In the genomic region with DNA sequence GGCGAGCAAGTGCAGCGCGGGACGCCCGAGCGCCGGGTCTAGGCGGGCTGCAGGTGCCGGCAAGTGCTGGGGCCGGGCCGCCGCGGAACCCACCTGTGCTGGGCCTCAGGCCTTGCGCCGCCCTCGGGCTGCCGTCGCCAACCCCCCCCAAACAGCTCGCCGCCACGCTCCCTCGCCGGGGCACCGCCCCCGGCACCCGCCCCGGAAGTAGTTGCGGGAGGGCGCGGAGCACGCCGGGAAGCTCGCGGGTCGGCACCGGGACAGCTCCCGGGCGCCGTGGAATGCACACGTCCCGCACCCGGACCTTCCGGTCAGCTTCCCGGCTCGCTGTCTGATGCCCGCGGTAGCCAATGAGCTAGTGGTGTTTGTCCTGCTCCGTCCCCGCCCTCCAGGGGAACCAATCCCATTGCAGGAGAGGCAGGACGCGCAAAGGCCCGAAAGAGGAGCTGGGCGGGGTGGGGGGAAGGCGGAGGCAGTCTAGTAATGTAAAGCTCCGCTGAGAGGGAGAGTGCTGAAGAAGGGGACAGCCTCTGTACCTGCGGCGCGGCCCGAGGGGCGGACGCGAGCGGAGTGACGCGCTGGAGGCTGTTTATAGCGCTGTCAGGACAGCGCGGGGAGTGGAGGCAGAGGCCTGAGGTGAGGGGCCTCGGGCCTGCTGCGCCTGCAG, we compare ENCODE assay signal across 8 cellular contexts. TPM values are rescaled to one million over a fixed set of nuclear protein-coding genes. Genes with fewer than 3 reads are reported as not detected.
DNase-seq lines count a peak whose midpoint lies in the region; ATAC-seq and TF ChIP-seq lines count a peak whose summit lies in the region.

TSS of gene ANKS3 (minus strand) at position 209 of the 667 bp plus-strand sequence. CDS start 4,122 bp downstream, outside the sequence.
TSS of gene DNAAF8 (plus strand) at position 475 of the 667 bp plus-strand sequence. CDS start 1,978 bp downstream, outside the sequence.

- DNase-seq in ELF-1 (ENCODE audit: low read depth, low spot score) (peak; percentile 98), GOT3 (lab: John Stamatoyannopoulos, UW) (peak; percentile 82), LHCN-M2 (ENCODE audit: low read depth) (peak; percentile 95), fibroblast of villous mesenchyme (ENCODE audit: low read depth) (peak; percentile 98)
- peak; percentile 95 for DNase-seq in activated effector memory CD4-positive, alpha-beta T cell treated with anti-CD3 and anti-CD28 coated beads, Interleukin-2, amount 50 U/mL, for 16 hours
- DNase-seq in stimulated activated naive CD8-positive, alpha-beta T cell treated with anti-CD3 and anti-CD28 coated beads, Interleukin-15, amount 100 ng/mL, for 72 hours, result peak; percentile 76 to 77

- peak within 1 kb of the TSS; percentile 78 for H3K4me2 ChIP-seq in neural cell (ENCODE audit: low read length)

- H2AFZ ChIP-seq in neural cell (ENCODE audit: low read depth, low read length), result peak within 1 kb of the TSS; percentile 93

- peak within 1 kb of the TSS; percentile 82 for H3K9ac ChIP-seq in neural cell (ENCODE audit: low read length)

- no peaks in the 10 kb centered on the region for H3K27me3 ChIP-seq in neural cell (ENCODE audit: insufficient read depth, low read depth, low read length)

- H3K4me3 ChIP-seq in fibroblast of villous mesenchyme (ENCODE audit: low read depth, low read length), result peak within 1 kb of the TSS; percentile 87
- peak within 1 kb of the TSS; percentile 93 for H3K4me3 ChIP-seq in neural cell (ENCODE audit: low read length)

- H3K9me3 Mint-ChIP-seq in stimulated activated naive CD8-positive, alpha-beta T cell treated with anti-CD3 and anti-CD28 coated beads, Interleukin-15, amount 100 ng/mL, for 72 hours, result no peaks in the 10 kb centered on the region

- no peaks in the 10 kb centered on the region for H3K9me3 ChIP-seq in neural cell (ENCODE audit: low read length)

- H3K4me3 Mint-ChIP-seq in stimulated activated naive CD8-positive, alpha-beta T cell treated with anti-CD3 and anti-CD28 coated beads, Interleukin-15, amount 100 ng/mL, for 72 hours, result peak within 1 kb of the TSS; percentile 83 to 95

- peaks cover 14% of the 10 kb centered on the region for H3K79me2 ChIP-seq in neural cell (replicated peaks; ENCODE audit: insufficient read depth, low read length)

- no peak for TF ChIP-seq CTCF in fibroblast of villous mesenchyme (IDR thresholded peaks at IDR 0.05; ENCODE audit: insufficient read depth, low read depth, low read length)
- no peak for TF ChIP-seq CTCF in neural cell (IDR thresholded peaks at IDR 0.05; ENCODE audit: poor library complexity, severe bottlenecking)

- peaks cover 21% of the 10 kb centered on the region for H3K4me1 Mint-ChIP-seq in stimulated activated naive CD8-positive, alpha-beta T cell treated with anti-CD3 and anti-CD28 coated beads, Interleukin-15, amount 100 ng/mL, for 72 hours

- peak; percentile 37 for TF ChIP-seq EP300 in neural cell (conservative IDR thresholded peaks at IDR 0.05; ENCODE audit: poor library complexity, severe bottlenecking)

- peak within 1 kb of the TSS; percentile 70 for H3K27ac ChIP-seq in neural cell (ENCODE audit: low read length)

- H4K20me1 ChIP-seq in neural cell (ENCODE audit: insufficient read depth), result no peaks in the 10 kb centered on the region

- H3K27me3 Mint-ChIP-seq in stimulated activated naive CD8-positive, alpha-beta T cell treated with anti-CD3 and anti-CD28 coated beads, Interleukin-15, amount 100 ng/mL, for 72 hours, result no peaks in the 10 kb centered on the region

- no peaks in the 10 kb centered on the region for H3K36me3 ChIP-seq in neural cell (ENCODE audit: insufficient read depth, low read length)

- TF ChIP-seq RAD21 in neural cell (conservative IDR thresholded peaks at IDR 0.05), result no peak

- ATAC-seq in stimulated activated naive CD8-positive, alpha-beta T cell treated with anti-CD3 and anti-CD28 coated beads, Interleukin-15, amount 100 ng/mL, for 72 hours, result peak; percentile 86

- peak within 1 kb of the TSS; percentile 78 to 97 for H3K27ac Mint-ChIP-seq in stimulated activated naive CD8-positive, alpha-beta T cell treated with anti-CD3 and anti-CD28 coated beads, Interleukin-15, amount 100 ng/mL, for 72 hours

- H3F3A ChIP-seq in neural cell (ENCODE audit: insufficient read depth, low read length, poor library complexity, severe bottlenecking), result no peaks in the 10 kb centered on the region

- peak; percentile 66 for TF ChIP-seq POLR2A in Raji (IDR thresholded peaks at IDR 0.05; ENCODE audit: insufficient read depth, low read depth, low read length)

- no peaks in the 10 kb centered on the region for H3K9me2 ChIP-seq in neural cell (ENCODE audit: insufficient read depth, low read length)

TF ChIP-seq in neural cell, 6 proteins besides CTCF, POLR2A, EP300 and RAD21:
- TF ChIP-seq POLR2AphosphoS5 (IDR thresholded peaks at IDR 0.05), result peak; percentile 55
- TF ChIP-seq SMC3 (conservative IDR thresholded peaks at IDR 0.05; ENCODE audit: poor library complexity), result peak; percentile 29
- TF ChIP-seq TAF1 (IDR thresholded peaks at IDR 0.05; ENCODE audit: low read depth), result no peak
- no peak for TF ChIP-seq EZH2 (IDR thresholded peaks at IDR 0.05; ENCODE audit: borderline replicate concordance, insufficient read depth, low read length, poor library complexity, severe bottlenecking)
- TF ChIP-seq, protein P1, sequence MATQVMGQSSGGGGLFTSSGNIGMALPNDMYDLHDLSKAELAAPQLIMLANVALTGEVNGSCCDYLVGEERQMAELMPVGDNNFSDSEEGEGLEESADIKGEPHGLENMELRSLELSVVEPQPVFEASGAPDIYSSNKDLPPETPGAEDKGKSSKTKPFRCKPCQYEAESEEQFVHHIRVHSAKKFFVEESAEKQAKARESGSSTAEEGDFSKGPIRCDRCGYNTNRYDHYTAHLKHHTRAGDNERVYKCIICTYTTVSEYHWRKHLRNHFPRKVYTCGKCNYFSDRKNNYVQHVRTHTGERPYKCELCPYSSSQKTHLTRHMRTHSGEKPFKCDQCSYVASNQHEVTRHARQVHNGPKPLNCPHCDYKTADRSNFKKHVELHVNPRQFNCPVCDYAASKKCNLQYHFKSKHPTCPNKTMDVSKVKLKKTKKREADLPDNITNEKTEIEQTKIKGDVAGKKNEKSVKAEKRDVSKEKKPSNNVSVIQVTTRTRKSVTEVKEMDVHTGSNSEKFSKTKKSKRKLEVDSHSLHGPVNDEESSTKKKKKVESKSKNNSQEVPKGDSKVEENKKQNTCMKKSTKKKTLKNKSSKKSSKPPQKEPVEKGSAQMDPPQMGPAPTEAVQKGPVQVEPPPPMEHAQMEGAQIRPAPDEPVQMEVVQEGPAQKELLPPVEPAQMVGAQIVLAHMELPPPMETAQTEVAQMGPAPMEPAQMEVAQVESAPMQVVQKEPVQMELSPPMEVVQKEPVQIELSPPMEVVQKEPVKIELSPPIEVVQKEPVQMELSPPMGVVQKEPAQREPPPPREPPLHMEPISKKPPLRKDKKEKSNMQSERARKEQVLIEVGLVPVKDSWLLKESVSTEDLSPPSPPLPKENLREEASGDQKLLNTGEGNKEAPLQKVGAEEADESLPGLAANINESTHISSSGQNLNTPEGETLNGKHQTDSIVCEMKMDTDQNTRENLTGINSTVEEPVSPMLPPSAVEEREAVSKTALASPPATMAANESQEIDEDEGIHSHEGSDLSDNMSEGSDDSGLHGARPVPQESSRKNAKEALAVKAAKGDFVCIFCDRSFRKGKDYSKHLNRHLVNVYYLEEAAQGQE (IDR thresholded peaks at IDR 0.05; ENCODE audit: borderline replicate concordance), result no peak
- TF ChIP-seq MXI1 (conservative IDR thresholded peaks at IDR 0.05; ENCODE audit: poor library complexity, severe bottlenecking), result peak; percentile 92

RNA-seq across cellular contexts. Expression of gene ANKS3, which starts in this region (rescaled TPM):
- total RNA-seq in LHCN-M2 (2014; rRNA removed) (14.4 and 17.9 TPM in 2 replicates), fibroblast of villous mesenchyme (25.4 and 33.2 TPM in 2 replicates)
- 9.7 TPM for polyA plus RNA-seq in LHCN-M2 (2012)
- 53.9 and 65.2 TPM in 2 replicates for polyA plus RNA-seq in neural cell
- 42.6 and 49.7 TPM in 2 replicates for polyA minus RNA-seq in neural cell

RNA-seq across cellular contexts. Expression of gene DNAAF8, which starts in this region (rescaled TPM):
- total RNA-seq in LHCN-M2 (2014; rRNA removed) (0.06 and 0.98 TPM in 2 replicates), fibroblast of villous mesenchyme (1.3 and 1.7 TPM in 2 replicates)
- 0.89 TPM for polyA plus RNA-seq in LHCN-M2 (2012)
- polyA plus RNA-seq in neural cell, result 3.4 and 6.2 TPM in 2 replicates
- polyA minus RNA-seq in neural cell, result 1.5 and 1.9 TPM in 2 replicates

Comparison
In these comparisons a context has a peak if more than half of its experiments do, and no peak if none do; other contexts are left out.
1. Peak in every context shown above with its lines: DNase-seq, ATAC-seq, H3K4me3 ChIP-seq and H3K27ac ChIP-seq.